8 cellular contexts compared by ENCODE assay signal in the genomic region with DNA sequence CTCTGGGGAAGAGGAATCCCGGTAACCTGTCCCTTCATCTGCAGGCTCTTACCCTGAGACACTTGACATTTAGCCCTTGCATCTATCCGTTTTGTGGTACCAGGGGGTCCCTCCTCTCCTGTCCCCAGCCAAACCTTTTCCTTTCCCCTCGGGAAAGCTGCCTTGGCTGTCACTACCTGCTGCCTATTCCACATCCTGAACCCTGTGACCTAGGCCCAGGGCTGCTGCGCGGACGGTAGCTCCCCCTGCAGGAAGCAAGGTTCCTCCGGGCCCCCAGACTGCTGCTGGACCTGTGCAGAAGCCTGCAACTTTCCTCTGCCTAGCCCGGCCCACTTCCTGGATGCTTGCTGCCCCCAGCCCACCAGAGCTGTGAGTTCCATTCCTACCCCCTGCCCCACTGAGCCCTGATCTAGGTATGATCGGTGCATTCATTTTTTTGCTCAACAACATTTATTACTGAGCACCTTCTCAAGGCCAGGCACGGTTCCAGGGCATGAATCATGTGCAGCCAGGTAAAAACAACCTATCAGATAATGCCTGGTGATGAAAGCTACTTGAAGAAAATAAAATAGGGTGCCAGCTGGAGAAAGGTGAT. TPM values are rescaled to one million over a fixed set of nuclear protein-coding genes. Genes with fewer than 3 reads are reported as not detected.
DNase-seq lines count a peak whose midpoint lies in the region; ATAC-seq lines count a peak whose summit lies in the region.

No MANE protein-coding gene starts in this region.

- H3K36me3 Mint-ChIP-seq in activated T-cell treated with anti-CD3 and anti-CD28 coated beads, Interleukin-2, amount 50 U/mL, for 72 hours (ENCODE audit: insufficient read depth in 2 of 2): peaks cover 0 to 4% of the 10 kb centered on the region in 2 donors
- no peaks in the 10 kb centered on the region for H3K36me3 Mint-ChIP-seq in immature natural killer cell

- H3K4me3 Mint-ChIP-seq in activated T-cell treated with anti-CD3 and anti-CD28 coated beads, Interleukin-2, amount 50 U/mL, for 72 hours: peak overlapping the region; percentile 30 to 48
- H3K4me3 Mint-ChIP-seq in immature natural killer cell: peak overlapping the region in 3 of 5 donors; percentile 6 to 64 (median 41)

- H3K27me3 Mint-ChIP-seq in activated T-cell treated with anti-CD3 and anti-CD28 coated beads, Interleukin-2, amount 50 U/mL, for 72 hours (ENCODE audit: low read depth): no peaks in the 10 kb centered on the region
- peaks cover 4 to 31% (median 9%) of the 10 kb centered on the region in 3 donors for H3K27me3 Mint-ChIP-seq in immature natural killer cell (ENCODE audit: low read depth in 3 of 3)

- ATAC-seq in activated T-cell treated with anti-CD3 and anti-CD28 coated beads, Interleukin-2, amount 50 U/mL, for 72 hours (replicated peaks in 1 of 2): peak; percentile 72 to 73
- ATAC-seq in stimulated activated naive CD8-positive, alpha-beta T cell treated with anti-CD3 and anti-CD28 coated beads, Interleukin-15, Interleukin-2, amounts not matched to agents 100 U/mL and 50 U/mL, for 24 hours: peak; percentile 74
- ATAC-seq in GM21723 (IDR thresholded peaks at IDR 0.05; ENCODE audit: unreplicated experiment) (no peak), GM19395 (IDR thresholded peaks at IDR 0.05; ENCODE audit: unreplicated experiment) (no peak)

- no peak overlapping the region for H3K27ac Mint-ChIP-seq in activated T-cell treated with anti-CD3 and anti-CD28 coated beads, Interleukin-2, amount 50 U/mL, for 72 hours
- H3K27ac Mint-ChIP-seq in immature natural killer cell: no peak overlapping the region

- no peaks in the 10 kb centered on the region for H3K9me3 Mint-ChIP-seq in activated T-cell treated with anti-CD3 and anti-CD28 coated beads, Interleukin-2, amount 50 U/mL, for 72 hours
- no peaks in the 10 kb centered on the region for H3K9me3 Mint-ChIP-seq in immature natural killer cell

- peaks cover 38% of the 10 kb centered on the region for H3K4me1 Mint-ChIP-seq in activated T-cell treated with anti-CD3 and anti-CD28 coated beads, Interleukin-2, amount 50 U/mL, for 72 hours (ENCODE audit: low read depth)
- peaks cover 0 to 14% of the 10 kb centered on the region in 2 donors for H3K4me1 Mint-ChIP-seq in immature natural killer cell

- DNase-seq in ELR (ENCODE audit: low read depth) (peak; percentile 53), NAMALWA (ENCODE audit: low spot score) (peak; percentile 71), immature natural killer cell (no peak), GM19240 (ENCODE audit: insufficient read length, low spot score) (no peak)
- peak; percentile 66 to 73 for DNase-seq in activated T-cell treated with anti-CD3 and anti-CD28 coated beads, Interleukin-2, amount 50 U/mL, for 72 hours
- peak; percentile 76 for DNase-seq in stimulated activated naive CD8-positive, alpha-beta T cell treated with anti-CD3 and anti-CD28 coated beads, Interleukin-15, Interleukin-2, amounts not matched to agents 100 U/mL and 50 U/mL, for 24 hours

RNA-seq across cellular contexts. Expression of a gene that starts 10.5 kb away (rescaled TPM):
- 100 to 1,000 TPM; 857 to 918 TPM for total RNA-seq in activated T-cell treated with anti-CD3 and anti-CD28 coated beads, Interleukin-2, amount 50 U/mL, for 72 hours
- 1,000 to 10,000 TPM in 2 of 3 donors, 100 to 1,000 TPM in 1; 741 to 1,156 (median 1,018) TPM for polyA plus RNA-seq in immature natural killer cell

RNA-seq across cellular contexts. Expression of a gene that starts 20.7 kb away (rescaled TPM):
- total RNA-seq in activated T-cell treated with anti-CD3 and anti-CD28 coated beads, Interleukin-2, amount 50 U/mL, for 72 hours: 100 to 1,000 TPM; 114 to 124 TPM
- polyA plus RNA-seq in immature natural killer cell: 100 to 1,000 TPM; 244 to 365 (median 317) TPM

RNA-seq across cellular contexts. Expression of a gene that starts 24.0 kb away (rescaled TPM):
- total RNA-seq in activated T-cell treated with anti-CD3 and anti-CD28 coated beads, Interleukin-2, amount 50 U/mL, for 72 hours: 1 to 10 TPM; 4.5 to 6.9 TPM
- polyA plus RNA-seq in immature natural killer cell: not detected

RNA-seq across cellular contexts. Expression of a gene that starts 32.1 kb away (rescaled TPM):
- not detected for total RNA-seq in activated T-cell treated with anti-CD3 and anti-CD28 coated beads, Interleukin-2, amount 50 U/mL, for 72 hours
- not detected for polyA plus RNA-seq in immature natural killer cell

RNA-seq across cellular contexts. Expression of a gene that starts 36.7 kb away (rescaled TPM):
- 1 to 10 TPM; 4.2 to 5.8 TPM for total RNA-seq in activated T-cell treated with anti-CD3 and anti-CD28 coated beads, Interleukin-2, amount 50 U/mL, for 72 hours
- not detected for polyA plus RNA-seq in immature natural killer cell

Comparison
In these comparisons a context has a peak if more than half of its experiments do, and no peak if none do; other contexts are left out.
1. DNase-seq: peak in ELR (single experiment), NAMALWA (single experiment), activated T-cell treated with anti-CD3 and anti-CD28 coated beads, Interleukin-2, amount 50 U/mL, for 72 hours (2 of 2) and stimulated activated naive CD8-positive, alpha-beta T cell treated with anti-CD3 and anti-CD28 coated beads, Interleukin-15, Interleukin-2, amounts not matched to agents 100 U/mL and 50 U/mL, for 24 hours (single experiment); none in immature natural killer cell (0 of 3) and GM19240 (single experiment).
2. ATAC-seq: peak in activated T-cell treated with anti-CD3 and anti-CD28 coated beads, Interleukin-2, amount 50 U/mL, for 72 hours (2 of 2) and stimulated activated naive CD8-positive, alpha-beta T cell treated with anti-CD3 and anti-CD28 coated beads, Interleukin-15, Interleukin-2, amounts not matched to agents 100 U/mL and 50 U/mL, for 24 hours (single experiment); none in GM21723 (single experiment) and GM19395 (single experiment).